ENCODE assay signal across 21 cellular contexts in the genomic region with DNA sequence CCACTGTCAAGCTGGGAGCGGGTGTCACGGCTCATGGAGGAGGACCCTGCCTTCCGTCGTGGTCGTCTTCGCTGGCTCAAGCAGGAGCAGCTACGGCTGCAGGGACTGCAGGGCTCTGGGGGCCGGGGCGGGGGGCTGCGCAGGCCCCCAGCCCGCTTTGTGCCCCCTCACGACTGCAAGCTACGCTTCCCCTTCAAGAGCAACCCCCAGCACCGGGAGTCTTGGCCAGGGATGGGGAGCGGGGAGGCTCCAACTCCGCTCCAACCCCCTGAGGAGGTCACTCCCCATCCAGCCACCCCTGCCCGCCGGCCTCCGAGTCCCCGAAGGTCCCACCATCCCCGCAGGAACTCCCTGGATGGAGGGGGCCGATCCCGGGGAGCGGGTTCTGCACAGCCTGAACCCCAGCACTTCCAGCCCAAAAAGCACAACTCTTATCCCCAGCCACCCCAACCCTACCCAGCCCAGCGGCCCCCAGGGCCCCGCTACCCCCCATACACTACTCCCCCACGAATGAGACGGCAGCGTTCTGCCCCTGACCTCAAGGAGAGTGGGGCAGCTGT. TPM values are rescaled to one million over a fixed set of nuclear protein-coding genes. Genes with fewer than 3 reads are reported as not detected.
"Had no signal": no experiment of that assay in that cellular context is flagged by ENCODE, and none has a peak within 500 bp of the region (broad histone marks: within the 10 kb centered on the region; RNA-seq: fewer than 3 reads in every experiment).

No MANE protein-coding gene starts in this region.

- H3K9me3 ChIP-seq: gastroesophageal sphincter, SK-N-SH, thyroid gland had no signal

- DNase-seq: activated CD4-positive, alpha-beta memory T cell treated with anti-CD3 and anti-CD28 coated beads, Interleukin-2, amount 10 ng/mL, durations not matched to agents 7 days and 5 days; activated CD4-positive, alpha-beta T cell treated with anti-CD3 and anti-CD28 coated beads, Interleukin-2, amount 10 ng/mL, durations not matched to agents 24 days and 14 days; activated gamma-delta T cell treated with Interleukin-2 at 50 U/mL for 16 hours; amniotic stem cell; cerebellar nuclear complex; cortex of kidney; endodermal cell; head of caudate nucleus; left colon; naive thymus-derived CD4-positive, alpha-beta T cell; SK-N-SH; stimulated activated CD4-positive, alpha-beta T cell treated with anti-CD3 and anti-CD28 coated beads, Interleukin-12 subunit alpha, Interleukin-12 subunit beta, amount 100 ng/mL, for 4 hours; thyroid gland had no signal

- H3K4me3 Mint-ChIP-seq: activated CD4-positive, alpha-beta memory T cell treated with anti-CD3 and anti-CD28 coated beads, Interleukin-2, amount 10 ng/mL, durations not matched to agents 7 days and 5 days; activated CD4-positive, alpha-beta T cell treated with anti-CD3 and anti-CD28 coated beads, Interleukin-2, amount 10 ng/mL, durations not matched to agents 24 days and 14 days; activated naive CD8-positive, alpha-beta T cell; endodermal cell; naive thymus-derived CD4-positive, alpha-beta T cell; neural progenitor cell had no signal

- H3K27ac ChIP-seq: gastroesophageal sphincter, neural progenitor cell, thyroid gland had no signal

- H3K4me3 ChIP-seq: gastroesophageal sphincter, neural progenitor cell, thyroid gland had no signal

- H3K4me1 ChIP-seq: neural progenitor cell had no signal

- H3K27me3 ChIP-seq: gastroesophageal sphincter, neural progenitor cell, thyroid gland had no signal

- ATAC-seq: activated CD4-positive, CD25-positive, alpha-beta regulatory T cell treated with anti-CD3 and anti-CD28 coated beads, Interleukin-2, amount 50 U/mL, for 24 hours; gastroesophageal sphincter; left colon; naive thymus-derived CD4-positive, alpha-beta T cell had no signal

- H3K27ac Mint-ChIP-seq: activated CD4-positive, alpha-beta memory T cell treated with anti-CD3 and anti-CD28 coated beads, Interleukin-2, amount 10 ng/mL, durations not matched to agents 7 days and 5 days; activated CD4-positive, alpha-beta T cell treated with anti-CD3 and anti-CD28 coated beads, Interleukin-2, amount 10 ng/mL, durations not matched to agents 24 days and 14 days; activated naive CD8-positive, alpha-beta T cell; endodermal cell; progenitor cell of endocrine pancreas had no signal

- H3K4me1 Mint-ChIP-seq: neural progenitor cell had no signal

- H3K36me3 Mint-ChIP-seq: activated naive CD8-positive, alpha-beta T cell had no signal

- H3K27me3 Mint-ChIP-seq: activated CD4-positive, alpha-beta memory T cell treated with anti-CD3 and anti-CD28 coated beads, Interleukin-2, amount 10 ng/mL, durations not matched to agents 7 days and 5 days; activated CD4-positive, alpha-beta T cell treated with anti-CD3 and anti-CD28 coated beads, Interleukin-2, amount 10 ng/mL, durations not matched to agents 24 days and 14 days; activated naive CD8-positive, alpha-beta T cell; naive thymus-derived CD4-positive, alpha-beta T cell; progenitor cell of endocrine pancreas had no signal

- H3K9me3 Mint-ChIP-seq: activated CD4-positive, alpha-beta memory T cell treated with anti-CD3 and anti-CD28 coated beads, Interleukin-2, amount 10 ng/mL, durations not matched to agents 7 days and 5 days; activated CD4-positive, alpha-beta T cell treated with anti-CD3 and anti-CD28 coated beads, Interleukin-2, amount 10 ng/mL, durations not matched to agents 24 days and 14 days; endodermal cell; naive thymus-derived CD4-positive, alpha-beta T cell; neural progenitor cell had no signal

- H3K36me3 ChIP-seq: neural progenitor cell had no signal

RNA-seq across cellular contexts. Expression of a gene that starts 11.6 kb away (rescaled TPM):
- total RNA-seq: gastroesophageal sphincter, osteocyte, progenitor cell of endocrine pancreas, skeletal muscle tissue, subcutaneous adipose tissue had no signal

RNA-seq across cellular contexts. Expression of a gene that starts 26.3 kb away (rescaled TPM):
- total RNA-seq: skeletal muscle tissue had no signal
